ENCODE assay signal across 16 cellular contexts in the genomic region with DNA sequence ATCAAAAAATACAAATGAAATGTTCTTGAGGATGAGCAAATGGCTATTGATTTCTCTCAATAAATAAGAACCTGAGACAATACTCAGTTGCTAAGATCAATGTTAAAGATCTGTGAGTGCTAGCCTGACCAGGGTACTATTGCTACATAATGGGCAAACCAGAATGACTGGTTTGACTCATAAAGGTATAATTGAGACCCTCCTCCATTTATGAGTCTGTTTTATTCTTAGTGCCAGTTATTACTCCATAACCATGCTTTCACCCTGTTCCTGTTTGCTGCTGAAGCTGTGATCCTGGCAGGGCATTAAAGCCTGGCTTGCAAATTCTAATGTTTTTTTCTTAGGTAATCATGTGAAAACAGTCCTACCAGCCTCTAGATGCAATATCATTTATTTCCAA. TPM values are rescaled to one million over a fixed set of nuclear protein-coding genes. Genes with fewer than 3 reads are reported as not detected.
DNase-seq lines count a peak whose midpoint lies in the region; ATAC-seq and TF ChIP-seq lines count a peak whose summit lies in the region.
"Had no signal": no experiment of that assay in that cellular context is flagged by ENCODE, and none has a peak within 500 bp of the region (broad histone marks: within the 10 kb centered on the region; RNA-seq: fewer than 3 reads in every experiment).

No MANE protein-coding gene starts in this region.

- no peak overlapping the region for H3K27ac Mint-ChIP-seq in immature natural killer cell
- H3K27ac Mint-ChIP-seq: CD8-positive, alpha-beta T cell had no signal

- H3K9me3 Mint-ChIP-seq in immature natural killer cell, result no peaks in the 10 kb centered on the region
- H3K9me3 Mint-ChIP-seq: CD8-positive, alpha-beta T cell had no signal

- H3K4me3 ChIP-seq in NB4 (ENCODE audit: low read depth, low read length) (no peak overlapping the region), PC-9 (no peak overlapping the region)
- H3K4me3 ChIP-seq: BLaER1, K562 had no signal

- TF ChIP-seq CTCF in NB4 (IDR thresholded peaks at IDR 0.05; ENCODE audit: low read depth, low read length), result no peak
- no peak for TF ChIP-seq CTCF in PC-9 (conservative IDR thresholded peaks at IDR 0.05)

- peak; percentile 14 for DNase-seq in NCI-H146 (lab: John Stamatoyannopoulos, UW)
- no peak for DNase-seq in NCI-H146 treated with DMSO at 0.1 percent for 48 hours (lab: John Stamatoyannopoulos, UW; ENCODE audit: unreplicated experiment)
- DNase-seq in NB4 (ENCODE audit: low read depth), result peak; percentile 71
- DNase-seq in PC-9, result peak in 1 of 2 experiments; percentile 94
- DNase-seq in left colon, result no peak
- DNase-seq in nucleus accumbens (lab: John Stamatoyannopoulos, UW), result no peak
- no peak for DNase-seq in immature natural killer cell
- DNase-seq: CD8-positive, alpha-beta T cell; DND-41; HCEC 1CT; NCI-H1092 treated with DMSO at 0.1 percent for 48 hours; NCI-H1930; NCI-H510A treated with DMSO at 0.1 percent for 48 hours had no signal

- CTCF ChIA-PET in PC-9 (lab: Charles Lee), result interaction anchor here (0.6 kb wide), 1 partner anchor 26 kb away, joined by 3 read pairs; no protein-coding TSS in a partner anchor

- H3K9me2 ChIP-seq in PC-9 (ENCODE audit: insufficient read depth), result no peaks in the 10 kb centered on the region

- H3F3A ChIP-seq in PC-9 (ENCODE audit: insufficient read depth, low read depth), result peaks cover 11% of the 10 kb centered on the region

- H3K27ac ChIP-seq in PC-9, result peak overlapping the region; percentile 13; the same call in 1 of the 2 replicates
- H3K27ac ChIP-seq: BLaER1 had no signal

- intact Hi-C loops in PC-9 (cut with micrococcal nuclease; ENCODE audit: unreplicated experiment), result no loop called here
- intact Hi-C loops in left colon (cut with DNase I, micrococcal nuclease), result no loop called here

- H3K4me1 Mint-ChIP-seq in immature natural killer cell, result no peaks in the 10 kb centered on the region

- no peaks in the 10 kb centered on the region for H3K36me3 Mint-ChIP-seq in immature natural killer cell
- H3K36me3 Mint-ChIP-seq: CD8-positive, alpha-beta T cell had no signal

- no peak for TF ChIP-seq POLR2A in NB4 (IDR thresholded peaks at IDR 0.05; ENCODE audit: extremely low read depth, insufficient read length)

- H3K9me3 ChIP-seq in PC-9 (ENCODE audit: insufficient read depth, low read depth), result no peaks in the 10 kb centered on the region
- H3K9me3 ChIP-seq: BLaER1 had no signal

- H3K27me3 Mint-ChIP-seq in immature natural killer cell (ENCODE audit: low read depth in 3 of 3), result peaks cover 0 to 4% (median 1%) of the 10 kb centered on the region in 3 donors

- H2AFZ ChIP-seq in PC-9, result no peak overlapping the region

- H3K4me1 ChIP-seq in PC-9 (replicated peaks; ENCODE audit: insufficient read depth), result peaks cover 23% of the 10 kb centered on the region

- H3K27me3 ChIP-seq in PC-9 (ENCODE audit: insufficient read depth, low read depth), result no peaks in the 10 kb centered on the region
- H3K27me3 ChIP-seq: BLaER1 had no signal

- H3K79me2 ChIP-seq in PC-9 (ENCODE audit: low read depth), result no peaks in the 10 kb centered on the region

- BruUV-seq in PC-9 (replicated peaks; lab: Mats Ljungman, UMichigan), result no TSS peak

- H4K20me1 ChIP-seq in PC-9 (ENCODE audit: insufficient read depth), result no peaks in the 10 kb centered on the region
- H4K20me1 ChIP-seq: BLaER1 had no signal

- no peaks in the 10 kb centered on the region for H3K36me3 ChIP-seq in PC-9 (ENCODE audit: low read depth)
- H3K36me3 ChIP-seq: BLaER1 had no signal

- POLR2A ChIA-PET in PC-9 (lab: Charles Lee; ENCODE audit: unreplicated experiment), result interaction anchor here (0.6 to 0.7 kb wide), 2 partner anchors 56 to 1742 kb away, joined by 7 to 8 read pairs; no protein-coding TSS in a partner anchor

- no peak overlapping the region for H3K4me3 Mint-ChIP-seq in immature natural killer cell
- H3K4me3 Mint-ChIP-seq: CD8-positive, alpha-beta T cell had no signal

- peak overlapping the region; percentile 59 for H3K4me2 ChIP-seq in PC-9
- H3K4me2 ChIP-seq: BLaER1 had no signal

- peak; percentile 49 for ATAC-seq in left colon
- ATAC-seq in GM19463 (IDR thresholded peaks at IDR 0.05; ENCODE audit: unreplicated experiment), result no peak
- ATAC-seq: CD8-positive, alpha-beta T cell; K562 had no signal

RNA-seq across cellular contexts. Expression of gene PPM1B, which starts 56.6 kb away (rescaled TPM):
- 42.3 and 45.0 TPM in 2 replicates for total RNA-seq in PC-9 (2021)
- total RNA-seq in left colon, result 10 to 100 TPM; 62.5 to 63.0 TPM
- polyA plus RNA-seq in immature natural killer cell, result 10 to 100 TPM; 32.1 to 61.3 (median 40.0) TPM

Comparison
In these comparisons a context has a peak if more than half of its experiments do, and no peak if none do; other contexts are left out.
1. DNase-seq: peak in NCI-H146 (single experiment) and NB4 (single experiment); none in NCI-H146 treated with DMSO at 0.1 percent for 48 hours (single experiment), left colon (0 of 2), nucleus accumbens (0 of 56) and immature natural killer cell (0 of 3).